ENCODE assay signal across 16 cellular contexts in genomic region chr5:139410886-139411835, GRCh38. TPM values are rescaled to one million over a fixed set of nuclear protein-coding genes. Genes with fewer than 3 reads are reported as not detected.
A peak's percentile ranks its signal among the peaks of the same experiment; 100 is the strongest.
DNase-seq lines count a peak whose midpoint lies in the region; ATAC-seq and TF ChIP-seq lines count a peak whose summit lies in the region.
"Had no signal": no experiment of that assay in that cellular context is flagged by ENCODE, and none has a peak within 500 bp of the region (broad histone marks: within the 10 kb centered on the region; RNA-seq: fewer than 3 reads in every experiment).

No MANE protein-coding gene starts in this region.

- no peaks in the 10 kb centered on the region for H3K27me3 ChIP-seq in left ventricle myocardium inferior (ENCODE audit: low read depth)
- H3K27me3 ChIP-seq in heart left ventricle = no peaks in the 10 kb centered on the region
- no peaks in the 10 kb centered on the region for H3K27me3 ChIP-seq in mesenchymal stem cell (ENCODE audit: control insufficient read depth in 1 of 2, insufficient read depth in 1 of 2, low read length in 2 of 2)
- no peaks in the 10 kb centered on the region for H3K27me3 ChIP-seq in vagina

- H3K4me1 ChIP-seq in left ventricle myocardium inferior = peaks cover 47% of the 10 kb centered on the region
- peaks cover 10 to 40% (median 27%) of the 10 kb centered on the region in 12 donors for H3K4me1 ChIP-seq in heart left ventricle
- H3K4me1 ChIP-seq in mesenchymal stem cell (ENCODE audit: control insufficient read depth, insufficient read depth, low read depth, low read length) = peaks cover 4% of the 10 kb centered on the region
- peaks cover 33% of the 10 kb centered on the region for H3K4me1 ChIP-seq in vagina

- no peaks in the 10 kb centered on the region for H3K79me1 ChIP-seq in mesenchymal stem cell (replicated peaks; ENCODE audit: low read length, poor library complexity, severe bottlenecking)

- no peak overlapping the region for H2BK12ac ChIP-seq in mesenchymal stem cell (ENCODE audit: low read length in 2 of 2)

- H3K27ac ChIP-seq in left ventricle myocardium inferior (replicated peaks) (peak overlapping the region; percentile 91), heart left ventricle (peak overlapping the region in 5 of 12 donors; percentile 8 to 60 (median 13)), mesenchymal stem cell (ENCODE audit: low read length, poor library complexity, severe bottlenecking) (no peak overlapping the region), vagina (peak overlapping the region; percentile 73)
- H3K27ac ChIP-seq: RWPE1 had no signal

- H3K4me1 Mint-ChIP-seq in activated CD4-positive, alpha-beta T cell treated with anti-CD3 and anti-CD28 coated beads for 36 hours = peaks cover 41% of the 10 kb centered on the region

- no peak overlapping the region for H2BK5ac ChIP-seq in mesenchymal stem cell (ENCODE audit: low read depth, low read length, poor library complexity, severe bottlenecking)

- CTCF ChIA-PET in activated CD4-positive, alpha-beta T cell treated with anti-CD3 and anti-CD28 coated beads for 36 hours (lab: Charles Lee) = interaction anchor here (0.6 to 2.8 kb wide), 9 partner anchors 10 to 237 kb away, joined by 3 to 10 read pairs (median 3); partner anchors contain the start of genes CXXC5 and UBE2D2

- no peak overlapping the region for H3K4me2 ChIP-seq in mesenchymal stem cell (ENCODE audit: low read length, poor library complexity, severe bottlenecking)

- no peak for ATAC-seq in heart left ventricle
- ATAC-seq in activated CD4-positive, alpha-beta T cell treated with anti-CD3 and anti-CD28 coated beads for 36 hours = no peak

- peak overlapping the region; percentile 84 for H3K9ac ChIP-seq in mesenchymal stem cell (ENCODE audit: low read length)

- no peak overlapping the region for H2BK15ac ChIP-seq in mesenchymal stem cell (ENCODE audit: low read depth, poor library complexity, severe bottlenecking)

- no peak overlapping the region for H4K91ac ChIP-seq in mesenchymal stem cell (ENCODE audit: low read length)

- 67 to 74% (median 72%) methylated on average over 19 of the region's 19 CpGs for WGBS in heart left ventricle, 4 donors
- 86% methylated on average over 14 of the region's 19 CpGs for WGBS in mesenchymal stem cell

- intact Hi-C loops in left ventricle myocardium inferior (cut with micrococcal nuclease) = no loop called here
- intact Hi-C loops in heart left ventricle (cut with DNase I) = no loop called here
- intact Hi-C loops in vagina (cut with DNase I) = no loop called here
- intact Hi-C loops in activated CD4-positive, alpha-beta T cell treated with anti-CD3 and anti-CD28 coated beads for 36 hours (cut with DNase I, micrococcal nuclease) = loop anchor here in 1 of 2 experiments (10.0 kb wide), 2 partner anchors 224 to 354 kb away; no protein-coding TSS in a partner anchor

- TF ChIP-seq POLR2A in heart left ventricle (IDR thresholded peaks at IDR 0.05) (no peak), vagina (IDR thresholded peaks at IDR 0.05) (no peak)

- POLR2A ChIA-PET in activated CD4-positive, alpha-beta T cell treated with anti-CD3 and anti-CD28 coated beads for 36 hours (lab: Charles Lee) = interaction anchor here (0.9 kb wide), 1 partner anchor 63 kb away, joined by 3 read pairs; no protein-coding TSS in a partner anchor

- H3K18ac ChIP-seq in mesenchymal stem cell (ENCODE audit: low read depth in 1 of 2, low read length in 2 of 2) = no peak overlapping the region

- TF ChIP-seq CTCF in left ventricle myocardium inferior (IDR thresholded peaks at IDR 0.05; ENCODE audit: borderline replicate concordance) = no peak
- TF ChIP-seq CTCF in heart left ventricle (IDR thresholded peaks at IDR 0.05) = no peak
- TF ChIP-seq CTCF in vagina (IDR thresholded peaks at IDR 0.05) = no peak

- no peaks in the 10 kb centered on the region for H3K9me3 Mint-ChIP-seq in activated CD4-positive, alpha-beta T cell treated with anti-CD3 and anti-CD28 coated beads for 36 hours (ENCODE audit: low read depth)

- H3K27ac Mint-ChIP-seq in activated CD4-positive, alpha-beta T cell treated with anti-CD3 and anti-CD28 coated beads for 36 hours = no peak overlapping the region
- H3K27ac Mint-ChIP-seq: progenitor cell of endocrine pancreas had no signal

- no peaks in the 10 kb centered on the region for H3K27me3 Mint-ChIP-seq in activated CD4-positive, alpha-beta T cell treated with anti-CD3 and anti-CD28 coated beads for 36 hours
- H3K27me3 Mint-ChIP-seq: progenitor cell of endocrine pancreas had no signal

- no peak overlapping the region for H3K14ac ChIP-seq in mesenchymal stem cell (ENCODE audit: low read length in 2 of 2)

- H3K4me3 ChIP-seq in left ventricle myocardium inferior = no peak overlapping the region
- H3K4me3 ChIP-seq in heart left ventricle = no peak overlapping the region
- H3K4me3 ChIP-seq in mesenchymal stem cell (ENCODE audit: insufficient read depth in 1 of 2, low read depth in 1 of 2, low read length in 2 of 2) = no peak overlapping the region
- H3K4me3 ChIP-seq in vagina = no peak overlapping the region

- no peak overlapping the region for H2AK5ac ChIP-seq in mesenchymal stem cell (ENCODE audit: low read length, severe bottlenecking)

- no peak overlapping the region for H4K8ac ChIP-seq in mesenchymal stem cell (ENCODE audit: low read length)

- no peaks in the 10 kb centered on the region for H3K9me3 ChIP-seq in left ventricle myocardium inferior (replicated peaks)
- no peaks in the 10 kb centered on the region for H3K9me3 ChIP-seq in heart left ventricle
- no peaks in the 10 kb centered on the region for H3K9me3 ChIP-seq in mesenchymal stem cell (ENCODE audit: control insufficient read depth, low read length)
- no peaks in the 10 kb centered on the region for H3K9me3 ChIP-seq in vagina

- no peak overlapping the region for H2BK120ac ChIP-seq in mesenchymal stem cell (ENCODE audit: low read depth, low read length)

- H3K36me3 ChIP-seq in left ventricle myocardium inferior (peaks cover 14% of the 10 kb centered on the region), heart left ventricle (peaks cover 0 to 35% (median 13%) of the 10 kb centered on the region in 9 donors), mesenchymal stem cell (ENCODE audit: control insufficient read depth in 1 of 2, insufficient read depth in 2 of 2, low read depth in 1 of 2, low read length in 2 of 2) (peaks cover 17 to 30% of the 10 kb centered on the region in 2 experiments), vagina (no peaks in the 10 kb centered on the region)

- H3K23ac ChIP-seq in mesenchymal stem cell (ENCODE audit: low read length in 2 of 2) = no peak overlapping the region

- peaks cover 27% of the 10 kb centered on the region for H3K36me3 Mint-ChIP-seq in activated CD4-positive, alpha-beta T cell treated with anti-CD3 and anti-CD28 coated beads for 36 hours (ENCODE audit: low read depth)

- no peak overlapping the region for H2AFZ ChIP-seq in mesenchymal stem cell (ENCODE audit: low read depth, low read length)

- no peak overlapping the region for H3K4me3 Mint-ChIP-seq in activated CD4-positive, alpha-beta T cell treated with anti-CD3 and anti-CD28 coated beads for 36 hours

- H3K4ac ChIP-seq in mesenchymal stem cell (ENCODE audit: low read depth in 1 of 2, low read length in 2 of 2) = no peak overlapping the region

- DNase-seq in left ventricle myocardium inferior = no peak
- no peak for DNase-seq in heart left ventricle
- peak; percentile 51 for DNase-seq in mesenchymal stem cell
- no peak for DNase-seq in vagina (ENCODE audit: extremely low spot score in 2 of 2)
- no peak for DNase-seq in activated CD4-positive, alpha-beta T cell treated with anti-CD3 and anti-CD28 coated beads for 48 hours
- no peak for DNase-seq in activated CD4-positive, alpha-beta T cell treated with anti-CD3 and anti-CD28 coated beads for 36 hours
- DNase-seq: activated CD4-positive, alpha-beta T cell treated with anti-CD3 and anti-CD28 coated beads, Interleukin-2, amount 50 U/mL, for 1 hour; Calu3; effector CD8-positive, alpha-beta T cell; HCEC 1CT; kidney glomerular epithelial cell; NCI-H2029 treated with DMSO at 0.1 percent for 48 hours; NCI-H774 had no signal

RNA-seq across cellular contexts. Expression of gene SPATA24, which starts 7.3 kb away (rescaled TPM):
- 15.7 TPM for total RNA-seq in left ventricle myocardium inferior
- 10 to 100 TPM; 10.7 to 25.9 (median 16.0) TPM for total RNA-seq in heart left ventricle
- polyA plus RNA-seq in heart left ventricle = 10 to 100 TPM; 12.6 to 37.8 TPM
- 7.3 TPM for polyA plus RNA-seq in mesenchymal stem cell (2013, experiment 1 of 2)
- 6.5 TPM for polyA plus RNA-seq in mesenchymal stem cell (2013, experiment 2 of 2)
- total RNA-seq in vagina = 12.3 TPM
- total RNA-seq in activated CD4-positive, alpha-beta T cell treated with anti-CD3 and anti-CD28 coated beads for 36 hours = 1 to 10 TPM; 4.6 to 5.9 TPM

RNA-seq across cellular contexts. Expression of gene PROB1, which starts 16.3 kb away (rescaled TPM):
- total RNA-seq in left ventricle myocardium inferior (46.3 TPM), heart left ventricle (10 to 100 TPM; 26.6 to 63.4 (median 38.1) TPM), vagina (2.5 TPM)
- polyA plus RNA-seq in heart left ventricle = 10 to 100 TPM; 18.9 to 34.3 TPM
- polyA plus RNA-seq in mesenchymal stem cell (2013, experiment 1 of 2) = 0.76 TPM
- 0.82 TPM for polyA plus RNA-seq in mesenchymal stem cell (2013, experiment 2 of 2)
- total RNA-seq in activated CD4-positive, alpha-beta T cell treated with anti-CD3 and anti-CD28 coated beads for 36 hours = 1 to 10 TPM; 3.2 TPM

RNA-seq across cellular contexts. Expression of gene MZB1, which starts 21.4 kb away (rescaled TPM):
- total RNA-seq in left ventricle myocardium inferior (0.58 TPM), heart left ventricle (1 to 10 TPM in 3 of 9 donors, under 1 TPM in 4, not detected in 2; 0.31 to 5.2 (median 0.97) TPM), vagina (not detected)
- polyA plus RNA-seq in heart left ventricle = under 1 TPM; 0.33 to 0.72 TPM
- polyA plus RNA-seq in mesenchymal stem cell (2013, experiment 1 of 2) = not detected
- not detected for polyA plus RNA-seq in mesenchymal stem cell (2013, experiment 2 of 2)
- 1 to 10 TPM; 7.8 to 9.8 TPM for total RNA-seq in activated CD4-positive, alpha-beta T cell treated with anti-CD3 and anti-CD28 coated beads for 36 hours
- total RNA-seq: Calu3 had no signal
- polyA plus RNA-seq: AG04450 had no signal

RNA-seq across cellular contexts. Expression of gene SLC23A1, which starts 28.1 kb away (rescaled TPM):
- total RNA-seq in left ventricle myocardium inferior (not detected), heart left ventricle (not detected), vagina (not detected)
- polyA plus RNA-seq in heart left ventricle = not detected
- not detected for polyA plus RNA-seq in mesenchymal stem cell (2013, experiment 1 of 2)
- polyA plus RNA-seq in mesenchymal stem cell (2013, experiment 2 of 2) = not detected
- under 1 TPM; 0.43 to 0.53 TPM for total RNA-seq in activated CD4-positive, alpha-beta T cell treated with anti-CD3 and anti-CD28 coated beads for 36 hours
- polyA plus RNA-seq: AG04450 had no signal

RNA-seq across cellular contexts. Expression of gene DNAJC18, which starts 28.2 kb away (rescaled TPM):
- total RNA-seq in left ventricle myocardium inferior (14.3 TPM), heart left ventricle (10 to 100 TPM in 5 of 9 donors, 1 to 10 TPM in 4; 4.8 to 17.8 (median 14.2) TPM), vagina (7.6 TPM)
- 1 to 10 TPM; 4.0 to 4.7 TPM for polyA plus RNA-seq in heart left ventricle
- polyA plus RNA-seq in mesenchymal stem cell (2013, experiment 1 of 2) = 14.4 TPM
- 17.7 TPM for polyA plus RNA-seq in mesenchymal stem cell (2013, experiment 2 of 2)
- total RNA-seq in activated CD4-positive, alpha-beta T cell treated with anti-CD3 and anti-CD28 coated beads for 36 hours = 10 to 100 TPM; 33.1 to 35.6 TPM
